ENCODE assay signal across 17 cellular contexts in genomic region chr5:157951673-157952373, GRCh38.
"Had no signal": no experiment of that assay in that cellular context is flagged by ENCODE, and none has a peak within 500 bp of the region (broad histone marks: within the 10 kb centered on the region; RNA-seq: fewer than 3 reads in every experiment).

No MANE protein-coding gene starts in this region.

- ATAC-seq: body of pancreas; esophagus mucosa; naive thymus-derived CD8-positive, alpha-beta T cell; stimulated activated naive B cell treated with anti-CD40 and anti-IgM and Interleukin-4, amounts not matched to agents 10 μg/mL and 1 μg/mL and 100 μg/mL, for 72 hours had no signal

- DNase-seq: activated CD4-positive, alpha-beta T cell treated with anti-CD3 and anti-CD28 coated beads, Interleukin-2, amount 50 U/mL, for 1 hour; activated naive CD8-positive, alpha-beta T cell treated with anti-CD3 and anti-CD28 coated beads for 36 hours; amygdala; body of pancreas; caudate nucleus; hippocampal formation; kidney; left ventricle myocardium inferior; naive thymus-derived CD8-positive, alpha-beta T cell; stimulated activated CD4-positive, alpha-beta T cell treated with anti-CD3 and anti-CD28 coated beads, Interleukin-2, amount 100 ng/mL, for 48 hours; stimulated activated naive B cell treated with anti-CD40 and anti-IgM and Interleukin-4, amounts not matched to agents 10 μg/mL and 1 μg/mL and 100 μg/mL, for 72 hours had no signal

- H3K27ac Mint-ChIP-seq: activated naive CD8-positive, alpha-beta T cell treated with anti-CD3 and anti-CD28 coated beads for 36 hours; activated T-helper 1 cell treated with anti-CD3 and anti-CD28 coated beads, Interleukin-12 subunit alpha, Interleukin-12 subunit beta, Interleukin-2, Interleukin-4 antibody, amounts not matched to agents 30 ng/mL and 10 ng/mL and 1 ng/mL, durations not matched to agents 14 hours and 24 hours and 36 hours; memory B cell; naive thymus-derived CD8-positive, alpha-beta T cell; stimulated activated naive B cell treated with anti-CD40 and anti-IgM and Interleukin-4, amounts not matched to agents 10 μg/mL and 1 μg/mL and 100 μg/mL, for 72 hours had no signal

- H3K9me3 Mint-ChIP-seq: activated naive CD8-positive, alpha-beta T cell treated with anti-CD3 and anti-CD28 coated beads for 36 hours; activated T-helper 1 cell treated with anti-CD3 and anti-CD28 coated beads, Interleukin-12 subunit alpha, Interleukin-12 subunit beta, Interleukin-2, Interleukin-4 antibody, amounts not matched to agents 30 ng/mL and 10 ng/mL and 1 ng/mL, durations not matched to agents 14 hours and 24 hours and 36 hours; memory B cell; naive thymus-derived CD8-positive, alpha-beta T cell; stimulated activated naive B cell treated with anti-CD40 and anti-IgM and Interleukin-4, amounts not matched to agents 10 μg/mL and 1 μg/mL and 100 μg/mL, for 72 hours had no signal

- H3K27me3 ChIP-seq: body of pancreas, neutrophil had no signal

- H3K4me3 ChIP-seq: body of pancreas, coronary artery, left ventricle myocardium inferior, tibial nerve had no signal

- H3K36me3 Mint-ChIP-seq: activated naive CD8-positive, alpha-beta T cell treated with anti-CD3 and anti-CD28 coated beads for 36 hours; memory B cell; naive thymus-derived CD8-positive, alpha-beta T cell; stimulated activated naive B cell treated with anti-CD40 and anti-IgM and Interleukin-4, amounts not matched to agents 10 μg/mL and 1 μg/mL and 100 μg/mL, for 72 hours had no signal

- FAIRE-seq: kidney had no signal

- H3K9me3 ChIP-seq: body of pancreas, left ventricle myocardium inferior, neutrophil, tibial nerve had no signal

- H3K4me3 Mint-ChIP-seq: activated naive CD8-positive, alpha-beta T cell treated with anti-CD3 and anti-CD28 coated beads for 36 hours; activated T-helper 1 cell treated with anti-CD3 and anti-CD28 coated beads, Interleukin-12 subunit alpha, Interleukin-12 subunit beta, Interleukin-2, Interleukin-4 antibody, amounts not matched to agents 30 ng/mL and 10 ng/mL and 1 ng/mL, durations not matched to agents 14 hours and 24 hours and 36 hours; memory B cell; naive thymus-derived CD8-positive, alpha-beta T cell; stimulated activated naive B cell treated with anti-CD40 and anti-IgM and Interleukin-4, amounts not matched to agents 10 μg/mL and 1 μg/mL and 100 μg/mL, for 72 hours had no signal

- H3K27ac ChIP-seq: body of pancreas, coronary artery, left ventricle myocardium inferior, neutrophil, tibial nerve had no signal

- H3K36me3 ChIP-seq: left ventricle myocardium inferior, neutrophil, tibial nerve had no signal
